In the genomic region with DNA sequence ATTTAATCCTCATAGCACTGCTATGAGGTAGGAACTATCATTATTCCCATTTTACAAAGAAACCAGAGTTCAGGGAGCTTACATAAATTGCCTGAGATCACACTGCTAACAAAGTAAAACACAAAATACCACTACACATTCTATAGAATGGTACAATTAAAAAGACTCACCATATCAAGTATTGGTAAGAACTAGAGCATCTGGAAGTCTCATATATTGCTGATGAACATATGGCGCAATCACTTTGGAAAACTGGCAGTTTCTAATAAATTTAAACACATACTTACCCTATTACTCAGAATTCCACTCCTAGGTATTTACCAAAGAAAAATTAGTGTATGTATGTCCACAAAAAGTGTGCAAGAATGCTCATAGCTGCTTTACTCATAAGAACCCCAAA, we compare ENCODE assay signal across 21 cellular contexts.
A peak's percentile ranks its signal among the peaks of the same experiment; 100 is the strongest.
DNase-seq lines count a peak whose midpoint lies in the region; ATAC-seq, FAIRE-seq and TF ChIP-seq lines count a peak whose summit lies in the region.
"Had no signal": no experiment of that assay in that cellular context is flagged by ENCODE, and none has a peak within 500 bp of the region (broad histone marks: within the 10 kb centered on the region; RNA-seq: fewer than 3 reads in every experiment).

No MANE protein-coding gene starts in this region.

- TF ChIP-seq POLR2A in HepG2 (IDR thresholded peaks at IDR 0.05; ENCODE audit: insufficient read depth in 1 of 2, low read depth in 2 of 2, low read length in 2 of 2) (no peak), right lobe of liver (IDR thresholded peaks at IDR 0.05) (no peak), K562 (conservative IDR thresholded peaks at IDR 0.05) (no peak)

- H3K4me3 ChIP-seq in HepG2 (replicated peaks in 1 of 3; ENCODE audit: insufficient read depth in 1 of 3, low read depth in 2 of 3, low read length in 3 of 3) (no peak overlapping the region), right lobe of liver (no peak overlapping the region), K562 (no peak overlapping the region)
- H3K4me3 ChIP-seq: A549; BLaER1 treated with 17β-estradiol and CSF1 and Interleukin-3, amounts not matched to agents 10 nM and 100 nM had no signal

- H3K4me1 ChIP-seq in HepG2 (ENCODE audit: insufficient read depth, low read length) (no peaks in the 10 kb centered on the region), right lobe of liver (no peaks in the 10 kb centered on the region), K562 (replicated peaks in 1 of 2; ENCODE audit: control insufficient read depth in 2 of 2, insufficient read depth in 2 of 2, low read length in 2 of 2) (no peaks in the 10 kb centered on the region)
- H3K4me1 ChIP-seq: A549, Caco-2 had no signal

- in situ Hi-C loops in HepG2 (cut with HindIII; ENCODE audit: extremely low pct_ligation_motif_present, low pct_unique_long_range_greater_than_20kb) (no loop called here), K562 (cut with MboI) (loop anchor here (25.0 kb wide), 1 partner anchor 561 kb away; the partner anchor contains the start of gene POU3F1)

- TF ChIP-seq RAD21 in HepG2 (CRISPR knock-in tag; IDR thresholded peaks at IDR 0.05) (no peak), K562 (CRISPR knock-in tag; conservative IDR thresholded peaks at IDR 0.05 in 1 of 2, IDR thresholded peaks at IDR 0.05 in 1 of 2) (no peak)

- no peaks in the 10 kb centered on the region for H3K36me3 ChIP-seq in HepG2 (replicated peaks in 1 of 2; ENCODE audit: control insufficient read depth in 1 of 2, insufficient read depth in 2 of 2, low read length in 2 of 2)
- no peaks in the 10 kb centered on the region for H3K36me3 ChIP-seq in right lobe of liver
- no peaks in the 10 kb centered on the region for H3K36me3 ChIP-seq in K562 (ENCODE audit: control insufficient read depth, insufficient read depth, low read length)
- H3K36me3 ChIP-seq: BLaER1 treated with 17β-estradiol and CSF1 and Interleukin-3, amounts not matched to agents 10 nM and 100 nM had no signal

- H3K4me2 ChIP-seq in HepG2 (ENCODE audit: low read depth, low read length) (no peak overlapping the region), K562 (ENCODE audit: insufficient read depth, low read length) (no peak overlapping the region)
- H3K4me2 ChIP-seq: A549; BLaER1 treated with 17β-estradiol and CSF1 and Interleukin-3, amounts not matched to agents 10 nM and 100 nM had no signal

- CTCF ChIA-PET in HepG2 (lab: Yijun Ruan, JAX; ENCODE audit: low intra/inter-chr PET ratio, low total read pairs) (no interaction called here), K562 (lab: Yijun Ruan, JAX; ENCODE audit: low intra/inter-chr PET ratio) (no interaction called here)
- CTCF ChIA-PET in activated naive CD4-positive, alpha-beta T cell treated with anti-CD3 and anti-CD28 coated beads, Interleukin-2, amount 10 ng/mL, durations not matched to agents 7 days and 5 days (lab: Charles Lee), result no interaction called here

- no peak overlapping the region for H3K4me3 Mint-ChIP-seq in activated naive CD4-positive, alpha-beta T cell treated with anti-CD3 and anti-CD28 coated beads, Interleukin-2, amount 10 ng/mL, durations not matched to agents 7 days and 5 days
- H3K4me3 Mint-ChIP-seq: B cell; CD4-positive, alpha-beta T cell; CD8-positive, alpha-beta T cell had no signal

- H3K27ac ChIP-seq in HepG2 (ENCODE audit: extremely low read length, insufficient read depth, low read length) (no peak overlapping the region), right lobe of liver (no peak overlapping the region), K562 (ENCODE audit: extremely low read depth, low read depth, low read length) (no peak overlapping the region)
- H3K27ac ChIP-seq: 22Rv1; A549; BLaER1 treated with 17β-estradiol and CSF1 and Interleukin-3, amounts not matched to agents 10 nM and 100 nM; C4-2B had no signal

- H3K27me3 Mint-ChIP-seq in activated naive CD4-positive, alpha-beta T cell treated with anti-CD3 and anti-CD28 coated beads, Interleukin-2, amount 10 ng/mL, durations not matched to agents 7 days and 5 days, result peaks cover 35% of the 10 kb centered on the region

- H3K9ac ChIP-seq in HepG2 (ENCODE audit: insufficient read depth, low read depth, low read length) (no peak overlapping the region), K562 (ENCODE audit: insufficient read depth in 1 of 2, low read depth in 2 of 2, low read length in 2 of 2) (no peak overlapping the region)
- H3K9ac ChIP-seq: BLaER1 treated with 17β-estradiol and CSF1 and Interleukin-3, amounts not matched to agents 10 nM and 100 nM had no signal

- intact Hi-C loops in HepG2 (cut with micrococcal nuclease; ENCODE audit: unreplicated experiment), result no loop called here
- intact Hi-C loops in right lobe of liver (cut with DNase I), result no loop called here
- intact Hi-C loops in K562 (cut with micrococcal nuclease), result no loop called here

- no peaks in the 10 kb centered on the region for H3K36me3 Mint-ChIP-seq in activated naive CD4-positive, alpha-beta T cell treated with anti-CD3 and anti-CD28 coated beads, Interleukin-2, amount 10 ng/mL, durations not matched to agents 7 days and 5 days
- H3K36me3 Mint-ChIP-seq: CD8-positive, alpha-beta T cell had no signal

- no peak for FAIRE-seq in HepG2 (lab: Jason Lieb, UNC)
- no peak for FAIRE-seq in K562 (lab: Jason Lieb, UNC)
- FAIRE-seq: A549, D721Med, G401.6, GM12891 had no signal

- 33% methylated on average over 1 of the region's 1 CpG for WGBS in HepG2 (ENCODE audit: low lambda C conversion rate)
- 92% methylated on average over 1 of the region's 1 CpG for WGBS in right lobe of liver (ENCODE audit: insufficient coverage, low coverage, low lambda C conversion rate, missing lambda C conversion rate)
- WGBS in K562 (ENCODE audit: insufficient coverage, low coverage, missing lambda C conversion rate), result 0% methylated on average over 1 of the region's 1 CpG

- POLR2A ChIA-PET in HepG2 (lab: Yijun Ruan, JAX) (no interaction called here), K562 (lab: Yijun Ruan, JAX) (no interaction called here)

- no TSS peak for BruUV-seq in HepG2 (replicated peaks; lab: Mats Ljungman, UMichigan)
- BruUV-seq in K562 (replicated peaks; lab: Mats Ljungman, UMichigan), result no TSS peak

- TF ChIP-seq CTCF in HepG2 (CRISPR knock-in tag; IDR thresholded peaks at IDR 0.05) (no peak), right lobe of liver (IDR thresholded peaks at IDR 0.05) (no peak), K562 (IDR thresholded peaks at IDR 0.05 in 2 of 3, conservative IDR thresholded peaks at IDR 0.05 in 1 of 3; ENCODE audit: insufficient read depth in 2 of 3, low read depth in 1 of 3, low read length in 3 of 3) (no peak)

- no peak overlapping the region for H2AFZ ChIP-seq in HepG2 (ENCODE audit: low read length)
- H2AFZ ChIP-seq in K562 (ENCODE audit: low read depth, low read length), result no peak overlapping the region

- DNase-seq in HepG2 (ENCODE audit: low spot score), result no peak
- no peak for DNase-seq in right lobe of liver
- no peak for DNase-seq in K562 (ENCODE audit: extremely low read depth in 1 of 4, low spot score in 3 of 4)
- peak; percentile 6 for DNase-seq in iris pigment epithelial cell (ENCODE audit: low read depth)
- no peak for DNase-seq in middle frontal gyrus (ENCODE audit: extremely low spot score, low spot score)
- no peak for DNase-seq in activated naive CD4-positive, alpha-beta T cell treated with anti-CD3 and anti-CD28 coated beads, Interleukin-2, amount 10 ng/mL, durations not matched to agents 7 days and 5 days
- DNase-seq: AML-193; Caco-2; Calu3; CD4-positive, alpha-beta T cell; CD8-positive, alpha-beta T cell; DMS79 treated with DMSO at 0.1 percent for 48 hours; GF-D8 had no signal

- TF ChIP-seq EP300 in HepG2 (IDR thresholded peaks at IDR 0.05; ENCODE audit: low read depth in 2 of 2, low read length in 2 of 2) (no peak), HepG2 (CRISPR knock-in tag; IDR thresholded peaks at IDR 0.05; ENCODE audit: borderline replicate concordance) (no peak), K562 (IDR thresholded peaks at IDR 0.05; ENCODE audit: low read length) (no peak)

- H3K27ac Mint-ChIP-seq in activated naive CD4-positive, alpha-beta T cell treated with anti-CD3 and anti-CD28 coated beads, Interleukin-2, amount 10 ng/mL, durations not matched to agents 7 days and 5 days, result no peak overlapping the region
- H3K27ac Mint-ChIP-seq: B cell; CD4-positive, alpha-beta T cell; CD8-positive, alpha-beta T cell had no signal

- peaks cover 11% of the 10 kb centered on the region for H3K9me3 Mint-ChIP-seq in activated naive CD4-positive, alpha-beta T cell treated with anti-CD3 and anti-CD28 coated beads, Interleukin-2, amount 10 ng/mL, durations not matched to agents 7 days and 5 days

- peaks cover 4% of the 10 kb centered on the region; the same call in 1 of the 2 replicates for H3K9me3 ChIP-seq in HepG2 (ENCODE audit: low read length)
- no peaks in the 10 kb centered on the region for H3K9me3 ChIP-seq in right lobe of liver
- H3K9me3 ChIP-seq in K562 (replicated peaks; ENCODE audit: control insufficient read depth, insufficient read depth, low read depth, low read length), result 0 out of 2 replicates have a peak, but pooled peaks cover 2% of the 10 kb centered on the region
- H3K9me3 ChIP-seq: Caco-2 had no signal

- peaks cover 0 to 13% of the 10 kb centered on the region in 2 experiments; a peak in 3 of 5 replicates for H3K27me3 ChIP-seq in HepG2 (ENCODE audit: control insufficient read depth in 1 of 2, insufficient read depth in 2 of 2, low read length in 2 of 2)
- H3K27me3 ChIP-seq in right lobe of liver, result no peaks in the 10 kb centered on the region
- H3K27me3 ChIP-seq in K562 (ENCODE audit: control insufficient read depth in 2 of 2, insufficient read depth in 2 of 2, low read length in 2 of 2), result peaks cover 16 to 33% of the 10 kb centered on the region in 2 experiments
- H3K27me3 ChIP-seq: BLaER1 treated with 17β-estradiol and CSF1 and Interleukin-3, amounts not matched to agents 10 nM and 100 nM had no signal

- no peaks in the 10 kb centered on the region for H3K79me2 ChIP-seq in HepG2 (ENCODE audit: insufficient read depth, low read length)
- no peaks in the 10 kb centered on the region for H3K79me2 ChIP-seq in K562 (ENCODE audit: control insufficient read depth, insufficient read depth, low read length)

- H3K4me1 Mint-ChIP-seq in activated naive CD4-positive, alpha-beta T cell treated with anti-CD3 and anti-CD28 coated beads, Interleukin-2, amount 10 ng/mL, durations not matched to agents 7 days and 5 days, result no peaks in the 10 kb centered on the region
- H3K4me1 Mint-ChIP-seq: B cell had no signal

- no peaks in the 10 kb centered on the region for H3K9me1 ChIP-seq in K562 (ENCODE audit: control insufficient read depth, insufficient read depth, low read length)

- H4K20me1 ChIP-seq in HepG2 (ENCODE audit: insufficient read depth, low read length) (no peaks in the 10 kb centered on the region), K562 (replicated peaks; ENCODE audit: control insufficient read depth, insufficient read depth, low read length) (no peaks in the 10 kb centered on the region)
- H4K20me1 ChIP-seq: BLaER1 treated with 17β-estradiol and CSF1 and Interleukin-3, amounts not matched to agents 10 nM and 100 nM had no signal

- ATAC-seq in HepG2 (no peak), right lobe of liver (no peak), K562 (no peak)
- ATAC-seq: A549; CD8-positive, alpha-beta T cell had no signal

TF ChIP-seq in HepG2, 621 proteins besides CTCF, POLR2A, EP300 and RAD21 (continues in another document):
- 0 out of 2 replicates have a peak, but pooled peaks have one; percentile 15 for TF ChIP-seq CEBPB (IDR thresholded peaks at IDR 0.05; ENCODE audit: borderline replicate concordance, low read depth, low read length)

Comparison
In these comparisons a context has a peak if more than half of its experiments do, and no peak if none do; other contexts are left out.
1. Of the 241 proteins assayed by ChIP-seq in both HepG2 and K562: peak only in HepG2: none; only in K562: none; in both: CEBPB; in neither: 239; mixed calls (peak in some experiments, not most) for 1.